8 cellular contexts compared by ENCODE assay signal in the genomic region with DNA sequence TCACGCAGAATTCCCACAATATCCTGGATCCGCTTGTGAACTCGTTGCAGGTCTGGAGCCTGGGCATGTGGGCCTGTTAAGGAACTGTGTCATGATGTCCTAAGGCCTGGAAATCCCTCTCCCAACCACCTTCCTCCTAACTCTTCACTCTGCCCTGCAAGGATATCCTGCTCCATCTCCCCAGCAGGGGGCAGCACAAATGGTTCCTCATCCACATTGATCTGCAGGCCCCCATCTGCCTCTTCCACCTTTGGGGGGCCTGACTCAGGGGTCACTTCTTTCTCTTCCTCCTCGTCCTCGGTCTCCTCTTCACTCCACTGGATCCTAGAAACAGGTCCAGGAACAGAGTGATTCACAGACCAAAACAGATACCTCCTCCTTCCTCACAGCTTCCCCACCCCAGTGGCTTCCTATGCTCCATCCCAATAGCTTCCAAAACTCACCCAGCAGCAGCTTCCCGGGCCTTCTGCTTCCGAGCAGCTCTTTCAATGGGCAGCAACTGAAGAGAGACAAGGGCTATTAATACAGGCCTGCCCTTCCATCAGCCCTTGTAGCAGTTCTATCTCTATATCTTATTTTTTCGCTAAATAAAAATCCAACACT. TPM values are rescaled to one million over a fixed set of nuclear protein-coding genes. Genes with fewer than 3 reads are reported as not detected.
DNase-seq lines count a peak whose midpoint lies in the region; ATAC-seq and TF ChIP-seq lines count a peak whose summit lies in the region.

No MANE protein-coding gene starts in this region.

- POLR2A ChIA-PET in OCI-LY7 (lab: Charles Lee): interaction anchor here (0.5 to 0.7 kb wide), 3 partner anchors 9 to 66 kb away, joined by 3 to 5 read pairs (median 3); partner anchors contain the start of gene GAPDH

- no peaks in the 10 kb centered on the region for H3K9me2 ChIP-seq in OCI-LY7 (ENCODE audit: insufficient read depth, low read length)

- H3K4me3 ChIP-seq in OCI-LY7 (ENCODE audit: low read depth, low read length, poor library complexity, severe bottlenecking) (no peak overlapping the region), fibroblast of the aortic adventitia (ENCODE audit: low read depth, low read length) (no peak overlapping the region)

- no peak overlapping the region for H3K4me3 Mint-ChIP-seq in activated T-cell treated with anti-CD3 and anti-CD28 coated beads, Interleukin-2, amount 50 U/mL, for 24 hours

- intact Hi-C loops in Right ventricle myocardium superior (cut with DNase I): no loop called here
- intact Hi-C loops in cardiac septum (cut with DNase I): no loop called here
- intact Hi-C loops in OCI-LY7 (cut with micrococcal nuclease; ENCODE audit: unreplicated experiment): no loop called here

- H3K9me3 Mint-ChIP-seq in activated T-cell treated with anti-CD3 and anti-CD28 coated beads, Interleukin-2, amount 50 U/mL, for 24 hours: no peaks in the 10 kb centered on the region

- peak overlapping the region; percentile 83 for H3K27ac Mint-ChIP-seq in activated T-cell treated with anti-CD3 and anti-CD28 coated beads, Interleukin-2, amount 50 U/mL, for 24 hours

- CTCF ChIA-PET in OCI-LY7 (lab: Charles Lee; ENCODE audit: unreplicated experiment): no interaction called here

- H2AFZ ChIP-seq in OCI-LY7 (ENCODE audit: low read length): no peak overlapping the region

- no peaks in the 10 kb centered on the region for H3K9me3 ChIP-seq in OCI-LY7 (ENCODE audit: low read length)

- no peaks in the 10 kb centered on the region for H3K27me3 Mint-ChIP-seq in activated T-cell treated with anti-CD3 and anti-CD28 coated beads, Interleukin-2, amount 50 U/mL, for 24 hours

- H3K36me3 Mint-ChIP-seq in activated T-cell treated with anti-CD3 and anti-CD28 coated beads, Interleukin-2, amount 50 U/mL, for 24 hours (ENCODE audit: low read depth): peaks cover 97% of the 10 kb centered on the region

- no peak overlapping the region for H3K27ac ChIP-seq in OCI-LY7 (ENCODE audit: low read depth, low read length, poor library complexity, severe bottlenecking)

- H3K36me3 ChIP-seq in OCI-LY7 (ENCODE audit: insufficient read depth, low read length): peaks cover 85% of the 10 kb centered on the region

- H3K4me1 Mint-ChIP-seq in activated T-cell treated with anti-CD3 and anti-CD28 coated beads, Interleukin-2, amount 50 U/mL, for 24 hours (ENCODE audit: low read depth): peaks cover 62% of the 10 kb centered on the region

- peak; percentile 68 for DNase-seq in Right ventricle myocardium superior
- DNase-seq in cardiac septum (ENCODE audit: low spot score): no peak
- DNase-seq in OCI-LY7 (ENCODE audit: low spot score): peak; percentile 65
- DNase-seq in activated T-cell treated with anti-CD3 and anti-CD28 coated beads, Interleukin-2, amount 50 U/mL, for 24 hours: peak; percentile 75
- peak; percentile 59 for DNase-seq in fibroblast of the aortic adventitia (ENCODE audit: low read depth)
- peak; percentile 28 for DNase-seq in renal cortical epithelial cell (ENCODE audit: low read depth)
- DNase-seq in DMS153 (lab: John Stamatoyannopoulos, UW): no peak
- DNase-seq in DMS79 treated with DMSO at 0.1 percent for 48 hours (lab: John Stamatoyannopoulos, UW): no peak

- peaks cover 14% of the 10 kb centered on the region for H3K4me1 ChIP-seq in OCI-LY7 (ENCODE audit: insufficient read depth, low read length, poor library complexity, severe bottlenecking)

- peaks cover 24% of the 10 kb centered on the region for H4K20me1 ChIP-seq in OCI-LY7 (ENCODE audit: insufficient read depth, low read length)

- peak; percentile 96 for TF ChIP-seq CTCF in OCI-LY7 (conservative IDR thresholded peaks at IDR 0.05; ENCODE audit: low read length)
- TF ChIP-seq CTCF in fibroblast of the aortic adventitia (IDR thresholded peaks at IDR 0.05; ENCODE audit: insufficient read depth, low read length): peak; percentile 79

- no TSS peak for BruUV-seq in OCI-LY7 (replicated peaks; lab: Mats Ljungman, UMichigan)

- ATAC-seq in Right ventricle myocardium superior (ENCODE audit: poor library complexity): no peak

- peaks cover 48% of the 10 kb centered on the region for H3K79me2 ChIP-seq in OCI-LY7 (ENCODE audit: insufficient read depth, low read depth, low read length)

- no peak overlapping the region for H3K4me2 ChIP-seq in OCI-LY7 (ENCODE audit: low read length)

RNA-seq across cellular contexts. Expression of gene NOP2, which starts 4.5 kb away (rescaled TPM):
- 14.8 TPM for total RNA-seq in Right ventricle myocardium superior
- 18.5 TPM for total RNA-seq in cardiac septum
- total RNA-seq in OCI-LY7 (2014; rRNA removed; shearing (Covaris generic)): 87.9 and 116 TPM in 2 replicates
- 86.5 and 100 TPM in 2 replicates for total RNA-seq in OCI-LY7 (2022)
- 24.0 and 54.6 TPM in 2 replicates for total RNA-seq in fibroblast of the aortic adventitia (ENCODE audit: low replicate concordance)
- total RNA-seq in renal cortical epithelial cell: 16.5 and 32.3 TPM in 2 replicates

RNA-seq across cellular contexts. Expression of gene IFFO1, which starts 7.7 kb away (rescaled TPM):
- total RNA-seq in Right ventricle myocardium superior (14.1 TPM), cardiac septum (24.8 TPM), OCI-LY7 (2022) (30.5 and 32.3 TPM in 2 replicates), fibroblast of the aortic adventitia (ENCODE audit: low replicate concordance) (12.7 and 17.2 TPM in 2 replicates), renal cortical epithelial cell (3.8 and 5.2 TPM in 2 replicates)
- total RNA-seq in OCI-LY7 (2014; rRNA removed; shearing (Covaris generic)): 16.9 and 25.4 TPM in 2 replicates

RNA-seq across cellular contexts. Expression of gene GAPDH, which starts 29.2 kb away (rescaled TPM):
- total RNA-seq in Right ventricle myocardium superior (4,109 TPM), cardiac septum (4,827 TPM), OCI-LY7 (2022) (3,794 and 4,502 TPM in 2 replicates), fibroblast of the aortic adventitia (ENCODE audit: low replicate concordance) (1,521 and 5,776 TPM in 2 replicates), renal cortical epithelial cell (5,930 and 6,897 TPM in 2 replicates)
- total RNA-seq in OCI-LY7 (2014; rRNA removed; shearing (Covaris generic)): 3,369 and 3,801 TPM in 2 replicates

RNA-seq across cellular contexts. Expression of gene CHD4, which starts 43.6 kb away (rescaled TPM):
- total RNA-seq in Right ventricle myocardium superior (142 TPM), cardiac septum (186 TPM), OCI-LY7 (2022) (247 and 267 TPM in 2 replicates), fibroblast of the aortic adventitia (ENCODE audit: low replicate concordance) (161 and 462 TPM in 2 replicates), renal cortical epithelial cell (228 and 358 TPM in 2 replicates)
- total RNA-seq in OCI-LY7 (2014; rRNA removed; shearing (Covaris generic)): 287 and 319 TPM in 2 replicates

Comparison
In these comparisons a context has a peak if more than half of its experiments do, and no peak if none do; other contexts are left out.
1. DNase-seq: peak in Right ventricle myocardium superior (single experiment), OCI-LY7 (single experiment), activated T-cell treated with anti-CD3 and anti-CD28 coated beads, Interleukin-2, amount 50 U/mL, for 24 hours (single experiment), fibroblast of the aortic adventitia (single experiment) and renal cortical epithelial cell (single experiment); none in cardiac septum (single experiment), DMS153 (single experiment) and DMS79 treated with DMSO at 0.1 percent for 48 hours (single experiment).